8 cellular contexts compared by ENCODE assay signal in genomic region chrX:68183612-68184214, GRCh38.
DNase-seq lines count a peak whose midpoint lies in the region; ATAC-seq and TF ChIP-seq lines count a peak whose summit lies in the region.

No MANE protein-coding gene starts in this region.

- H3K27me3 ChIP-seq in spleen (replicated peaks in 1 of 7), result peaks cover 0 to 11% (median 0%) of the 10 kb centered on the region in 7 donors
- no peaks in the 10 kb centered on the region for H3K27me3 ChIP-seq in Peyer's patch

- H3K9me3 ChIP-seq in mucosa of descending colon (no peaks in the 10 kb centered on the region), spleen (no peaks in the 10 kb centered on the region), Peyer's patch (no peaks in the 10 kb centered on the region)

- DNase-seq in GM03348 (ENCODE audit: low spot score), result peak; percentile 24
- DNase-seq in LoVo (ENCODE audit: low spot score), result peak; percentile 1
- peak; percentile 15 for DNase-seq in astrocyte of the cerebellum (ENCODE audit: low read depth)
- peak in 1 of 3 donors; percentile 3 for DNase-seq in mucosa of descending colon
- DNase-seq in spleen, result no peak
- DNase-seq in T1000 (lab: John Stamatoyannopoulos, UW), result no peak
- no peak for DNase-seq in Peyer's patch

- intact Hi-C loops in mucosa of descending colon (cut with DNase I, micrococcal nuclease), result no loop called here
- intact Hi-C loops in spleen (cut with DNase I; ENCODE audit: low total_unique reads), result no loop called here

- H3K4me1 ChIP-seq in mucosa of descending colon (ENCODE audit: low read depth) (no peaks in the 10 kb centered on the region), spleen (no peaks in the 10 kb centered on the region), Peyer's patch (no peaks in the 10 kb centered on the region)

- no peak overlapping the region for H3K27ac ChIP-seq in spleen
- H3K27ac ChIP-seq in Peyer's patch, result no peak overlapping the region

- WGBS in spleen, 5 donors, result 35 to 58% (median 48%) methylated on average over 3 to 4 of the region's 4 CpGs

- TF ChIP-seq CTCF in astrocyte of the cerebellum (IDR thresholded peaks at IDR 0.05; ENCODE audit: low read depth, low read length, missing control alignments) (peak; percentile 53), mucosa of descending colon (IDR thresholded peaks at IDR 0.05) (no peak), spleen (IDR thresholded peaks at IDR 0.05 in 8 of 11, conservative IDR thresholded peaks at IDR 0.05 in 3 of 11) (peak in 1 of 11 experiments; percentile 20), Peyer's patch (IDR thresholded peaks at IDR 0.05) (peak in 3 of 6 experiments; percentile 33 to 43 (median 38))

- H3K4me3 ChIP-seq in astrocyte of the cerebellum (ENCODE audit: low read depth, low read length) (no peak overlapping the region), mucosa of descending colon (no peak overlapping the region), spleen (no peak overlapping the region), Peyer's patch (no peak overlapping the region)

- ATAC-seq in mucosa of descending colon (peak; percentile 41), GM19455 (IDR thresholded peaks at IDR 0.05; ENCODE audit: unreplicated experiment) (no peak)

- in situ Hi-C loops in astrocyte of the cerebellum (cut with HindIII; ENCODE audit: low sequenced_read_pairs), result no loop called here

- TF ChIP-seq POLR2A in spleen (IDR thresholded peaks at IDR 0.05) (no peak), Peyer's patch (IDR thresholded peaks at IDR 0.05) (no peak)

- H3K36me3 ChIP-seq in mucosa of descending colon (ENCODE audit: low read depth) (no peaks in the 10 kb centered on the region), spleen (no peaks in the 10 kb centered on the region), Peyer's patch (no peaks in the 10 kb centered on the region)

Comparison
In these comparisons a context has a peak if more than half of its experiments do, and no peak if none do; other contexts are left out.
1. DNase-seq: peak in GM03348 (single experiment), LoVo (single experiment) and astrocyte of the cerebellum (single experiment); none in spleen (single experiment), T1000 (single experiment) and Peyer's patch (0 of 3).